In genomic region chr1:221761354-221762002, GRCh38 we compare ENCODE assay signal across 10 cellular contexts. TPM values are rescaled to one million over a fixed set of nuclear protein-coding genes. Genes with fewer than 3 reads are reported as not detected.
A peak's percentile ranks its signal among the peaks of the same experiment; 100 is the strongest.
DNase-seq lines count a peak whose midpoint lies in the region; ATAC-seq, FAIRE-seq and TF ChIP-seq lines count a peak whose summit lies in the region.
"Had no signal": no experiment of that assay in that cellular context is flagged by ENCODE, and none has a peak within 500 bp of the region (broad histone marks: within the 10 kb centered on the region; RNA-seq: fewer than 3 reads in every experiment).

No MANE protein-coding gene starts in this region.

- DNase-seq in GM12891 (ENCODE audit: insufficient read length, low spot score) (no peak), cortex of kidney (lab: John Stamatoyannopoulos, UW) (no peak), MCF 10A (ENCODE audit: unreplicated experiment) (no peak), nephron progenitor cell (no peak)
- no peak for DNase-seq in effector memory CD8-positive, alpha-beta T cell
- DNase-seq: NCI-H69 had no signal

- no TSS peak for BruUV-seq in MCF 10A (replicated peaks; lab: Mats Ljungman, UMichigan)

- no peaks in the 10 kb centered on the region for H3K9me3 Mint-ChIP-seq in effector memory CD8-positive, alpha-beta T cell
- no peaks in the 10 kb centered on the region for H3K9me3 Mint-ChIP-seq in MCF 10A (ENCODE audit: unreplicated experiment)
- no peaks in the 10 kb centered on the region for H3K9me3 Mint-ChIP-seq in nephron progenitor cell

- H3K27me3 Mint-ChIP-seq in effector memory CD8-positive, alpha-beta T cell, result no peaks in the 10 kb centered on the region
- no peaks in the 10 kb centered on the region for H3K27me3 Mint-ChIP-seq in MCF 10A (ENCODE audit: insufficient read depth, unreplicated experiment)
- peaks cover 4% of the 10 kb centered on the region for H3K27me3 Mint-ChIP-seq in nephron progenitor cell (ENCODE audit: low read depth, poor library complexity)

- no peaks in the 10 kb centered on the region for H3K36me3 Mint-ChIP-seq in effector memory CD8-positive, alpha-beta T cell (ENCODE audit: insufficient read depth)
- H3K36me3 Mint-ChIP-seq in MCF 10A (ENCODE audit: insufficient read depth, unreplicated experiment), result no peaks in the 10 kb centered on the region
- H3K36me3 Mint-ChIP-seq in nephron progenitor cell (ENCODE audit: low read depth), result no peaks in the 10 kb centered on the region

- H3K4me3 Mint-ChIP-seq in effector memory CD8-positive, alpha-beta T cell, result no peak overlapping the region
- no peak overlapping the region for H3K4me3 Mint-ChIP-seq in MCF 10A (ENCODE audit: unreplicated experiment)
- no peak overlapping the region for H3K4me3 Mint-ChIP-seq in nephron progenitor cell

- peak; percentile 95 for FAIRE-seq in GM12891 (lab: Jason Lieb, UNC)

- no peak for TF ChIP-seq POLR2A in GM12891 (IDR thresholded peaks at IDR 0.05; ENCODE audit: low read depth, low read length)

- CTCF ChIA-PET in MCF 10A (lab: Yijun Ruan, JAX), result interaction anchor here (0.6 to 2.0 kb wide), 10 partner anchors 10 to 951 kb away, joined by 3 to 6 read pairs (median 3); partner anchors contain the start of gene DUSP10

- no peak for TF ChIP-seq CTCF in MCF 10A (IDR thresholded peaks at IDR 0.05; ENCODE audit: unreplicated experiment)
- no peak for TF ChIP-seq CTCF in nephron progenitor cell (IDR thresholded peaks at IDR 0.05)

- ATAC-seq in GM19351 (IDR thresholded peaks at IDR 0.05; ENCODE audit: unreplicated experiment) (peak; percentile 69), HG02763 (IDR thresholded peaks at IDR 0.05; ENCODE audit: unreplicated experiment) (peak; percentile 66), HG03558 (IDR thresholded peaks at IDR 0.05; ENCODE audit: extremely low read depth, unreplicated experiment) (peak; percentile 39)
- no peak for ATAC-seq in effector memory CD8-positive, alpha-beta T cell (replicated peaks)
- ATAC-seq: left lobe of liver had no signal

- POLR2A ChIA-PET in MCF 10A (lab: Yijun Ruan, JAX), result interaction anchor here (1.0 to 1.6 kb wide), 3 partner anchors 9 to 12 kb away, joined by 3 to 8 read pairs (median 4); no protein-coding TSS in a partner anchor

- H3K27ac Mint-ChIP-seq in effector memory CD8-positive, alpha-beta T cell, result no peak overlapping the region
- H3K27ac Mint-ChIP-seq in MCF 10A (ENCODE audit: low read depth, unreplicated experiment) (no peak overlapping the region), nephron progenitor cell (no peak overlapping the region)

- H3K4me1 Mint-ChIP-seq in effector memory CD8-positive, alpha-beta T cell (ENCODE audit: low read depth in 2 of 2), result peaks cover 0 to 3% of the 10 kb centered on the region in 2 donors
- H3K4me1 Mint-ChIP-seq in MCF 10A (ENCODE audit: insufficient read depth, unreplicated experiment) (peaks cover 25% of the 10 kb centered on the region), nephron progenitor cell (peaks cover 8% of the 10 kb centered on the region)

- intact Hi-C loops in MCF 10A (cut with micrococcal nuclease), result no loop called here

TF ChIP-seq in GM12891, 5 proteins besides CTCF, POLR2A, EP300 and RAD21:
- TF ChIP-seq SPI1 (IDR thresholded peaks at IDR 0.05; ENCODE audit: low read depth, low read length), result 0 out of 2 replicates have a peak, but pooled peaks have one; percentile 5
- TF ChIP-seq POU2F2 (IDR thresholded peaks at IDR 0.05; ENCODE audit: low read depth, low read length), result peak; percentile 12; the same call in 1 of the 2 replicates
- TF ChIP-seq TAF1 (IDR thresholded peaks at IDR 0.05; ENCODE audit: low read depth, low read length), result no peak
- peak; percentile 67; the same call in 1 of the 2 replicates for TF ChIP-seq POLR2AphosphoS5 (IDR thresholded peaks at IDR 0.05; ENCODE audit: low read depth, low read length)
- TF ChIP-seq PAX5 (IDR thresholded peaks at IDR 0.05; ENCODE audit: insufficient read depth, low read length, severe bottlenecking), result no peak

RNA-seq across cellular contexts. Expression of gene DUSP10, which starts 19.6 kb away (rescaled TPM):
- 21.9 TPM for polyA plus RNA-seq in GM12891 (2012; ENCODE audit: low read depth, missing spikeins)
- total RNA-seq in MCF 10A (2022), result 15.9 and 22.0 TPM in 2 replicates
